ENCODE assay signal across 8 cellular contexts in genomic region chr6:26170951-26171841, GRCh38.
DNase-seq lines count a peak whose midpoint lies in the region; ATAC-seq and TF ChIP-seq lines count a peak whose summit lies in the region.

No MANE protein-coding gene starts in this region.

- H3K27me3 ChIP-seq in A673 (replicated peaks; ENCODE audit: insufficient read depth, low read depth, low read length, poor library complexity) (no peaks in the 10 kb centered on the region), iPS-15b (ENCODE audit: control insufficient read depth, insufficient read depth, low read length) (no peaks in the 10 kb centered on the region), testis (no peaks in the 10 kb centered on the region)

- peak overlapping the region; percentile 56 for H3K4me3 ChIP-seq in A673 (ENCODE audit: low read depth, low read length, poor library complexity, severe bottlenecking)
- H3K4me3 ChIP-seq in iPS-15b (ENCODE audit: low read depth, low read length) = peak overlapping the region; percentile 59
- peak overlapping the region; percentile 70 to 77 for H3K4me3 ChIP-seq in testis

- BruUV-seq in A673 (replicated peaks; lab: Mats Ljungman, UMichigan) = TSS peak; percentile 67

- no peaks in the 10 kb centered on the region for H3K9me3 ChIP-seq in A673 (ENCODE audit: low read depth, low read length, poor library complexity, severe bottlenecking)
- H3K9me3 ChIP-seq in iPS-15b (ENCODE audit: control insufficient read depth, insufficient read depth, low read length) = no peaks in the 10 kb centered on the region
- H3K9me3 ChIP-seq in testis = no peaks in the 10 kb centered on the region

- no peak overlapping the region for H3K9ac ChIP-seq in iPS-15b (ENCODE audit: low read depth, low read length)

- no peaks in the 10 kb centered on the region for H3K9me3 Mint-ChIP-seq in activated B cell treated with CpG ODN at 0.5 μM for 24 hours

- peaks cover 13% of the 10 kb centered on the region for H3K36me3 Mint-ChIP-seq in activated B cell treated with CpG ODN at 0.5 μM for 24 hours (ENCODE audit: low read depth)

- DNase-seq in A673 (ENCODE audit: low spot score) (no peak), activated B cell treated with CpG ODN at 0.5 μM for 24 hours (no peak), testis (no peak), NCI-H1436 (lab: John Stamatoyannopoulos, UW) (no peak)

- POLR2A ChIA-PET in A673 (lab: Charles Lee; ENCODE audit: low non-redundant PET) (interaction anchor here (0.6 kb wide), 2 partner anchors 26 to 47 kb away, joined by 3 to 6 read pairs; a partner anchor contains a TSS), activated B cell treated with CpG ODN at 0.5 μM for 24 hours (lab: Charles Lee) (interaction anchor here (0.6 to 8.5 kb wide), 13 partner anchors 12 to 976 kb away, joined by 3 to 427 read pairs (median 10); a partner anchor contains a TSS)

- CTCF ChIA-PET in A673 (lab: Charles Lee) (no interaction called here), activated B cell treated with CpG ODN at 0.5 μM for 24 hours (lab: Charles Lee) (interaction anchor here (1.1 to 2.9 kb wide), 3 partner anchors 13 to 424 kb away, joined by 4 to 11 read pairs (median 4); a partner anchor contains a TSS)

- H3K36me3 ChIP-seq in A673 (ENCODE audit: insufficient read depth, low read length, poor library complexity, severe bottlenecking) (no peaks in the 10 kb centered on the region), iPS-15b (ENCODE audit: control insufficient read depth, insufficient read depth, low read length) (no peaks in the 10 kb centered on the region), testis (ENCODE audit: low read depth, missing control alignments) (no peaks in the 10 kb centered on the region)

- TF ChIP-seq POLR2A in testis (IDR thresholded peaks at IDR 0.05) = no peak

- 13 to 16% methylated on average over 10 of the region's 10 CpGs for WGBS in testis, 2 donors

- intact Hi-C loops in A673 (cut with micrococcal nuclease; ENCODE audit: unreplicated experiment) (loop anchor here (10.0 kb wide), 2 partner anchors 114 to 384 kb away; a partner anchor contains a TSS), activated B cell treated with CpG ODN at 0.5 μM for 24 hours (cut with micrococcal nuclease) (loop anchor here (1.0 to 10.0 kb wide), 6 partner anchors 13 to 1304 kb away; partner anchors contain the start of gene ZNF184), testis (cut with DNase I; ENCODE audit: low total_unique reads) (no loop called here)

- ATAC-seq in GM21526 (IDR thresholded peaks at IDR 0.05; ENCODE audit: low FRiP score, unreplicated experiment) (peak; percentile 2), activated B cell treated with CpG ODN at 0.5 μM for 24 hours (ENCODE audit: low read depth) (peak; percentile 3), GM21737 (IDR thresholded peaks at IDR 0.05; ENCODE audit: unreplicated experiment) (no peak), GM21367 (IDR thresholded peaks at IDR 0.05; ENCODE audit: unreplicated experiment) (no peak)

- H3K27ac ChIP-seq in A673 (ENCODE audit: low read depth, low read length, poor library complexity, severe bottlenecking) (peak overlapping the region; percentile 93), testis (peak overlapping the region; percentile 96 to 98)

- H3K27me3 Mint-ChIP-seq in activated B cell treated with CpG ODN at 0.5 μM for 24 hours = no peaks in the 10 kb centered on the region

- H3K27ac Mint-ChIP-seq in activated B cell treated with CpG ODN at 0.5 μM for 24 hours = peak overlapping the region; percentile 99

- peaks cover 53% of the 10 kb centered on the region for H3K4me1 Mint-ChIP-seq in activated B cell treated with CpG ODN at 0.5 μM for 24 hours

- H3K4me1 ChIP-seq in A673 (ENCODE audit: insufficient read depth, low read length, poor library complexity, severe bottlenecking) (peaks cover 30% of the 10 kb centered on the region), iPS-15b (ENCODE audit: control insufficient read depth, insufficient read depth, low read length) (no peaks in the 10 kb centered on the region), testis (peaks cover 5% of the 10 kb centered on the region)

- H3K4me3 Mint-ChIP-seq in activated B cell treated with CpG ODN at 0.5 μM for 24 hours = peak overlapping the region; percentile 96

- TF ChIP-seq CTCF in A673 (conservative IDR thresholded peaks at IDR 0.05; ENCODE audit: low read depth, low read length) = no peak
- no peak for TF ChIP-seq CTCF in activated B cell treated with CpG ODN at 0.5 μM for 24 hours (IDR thresholded peaks at IDR 0.05)
- no peak for TF ChIP-seq CTCF in testis (IDR thresholded peaks at IDR 0.05)

Comparison
In these comparisons a context has a peak if more than half of its experiments do, and no peak if none do; other contexts are left out.
1. ATAC-seq: peak in GM21526 (single experiment) and activated B cell treated with CpG ODN at 0.5 μM for 24 hours (single experiment); none in GM21737 (single experiment) and GM21367 (single experiment).
2. Peak in every context shown above with its lines, with median percentiles within 50 percentile points of each other: H3K4me3 ChIP-seq.